Comparison of ENCODE assay signal across 10 cellular contexts in the genomic region with DNA sequence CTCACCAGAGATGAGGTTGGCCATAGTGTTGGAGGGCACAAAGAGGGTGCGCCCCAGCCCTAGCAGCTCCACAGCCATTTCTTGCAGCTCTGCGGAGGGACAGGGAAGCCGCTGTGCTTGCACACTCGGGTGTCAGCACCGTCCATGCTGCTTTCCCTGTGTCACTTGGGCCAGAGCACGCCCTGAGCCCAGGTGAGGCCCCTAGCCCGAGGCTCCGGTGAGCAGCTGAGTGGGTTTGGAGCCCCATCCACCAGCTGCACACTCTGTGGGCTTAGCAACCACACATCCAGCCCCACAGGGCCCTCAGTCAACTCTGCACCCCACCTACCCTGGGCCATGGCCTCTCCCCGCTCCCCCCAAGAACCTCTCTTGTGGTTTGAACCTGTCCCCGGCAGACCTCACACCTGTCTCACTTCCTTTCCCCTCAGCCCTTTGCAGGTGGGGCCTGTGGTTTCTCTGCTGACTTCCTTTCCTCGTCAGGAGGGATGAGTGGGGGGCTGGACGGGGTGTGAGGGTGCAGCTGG.
DNase-seq lines count a peak whose midpoint lies in the region; ATAC-seq and TF ChIP-seq lines count a peak whose summit lies in the region.
"Had no signal": no experiment of that assay in that cellular context is flagged by ENCODE, and none has a peak within 500 bp of the region (broad histone marks: within the 10 kb centered on the region; RNA-seq: fewer than 3 reads in every experiment).

No MANE protein-coding gene starts in this region.

- no peak for TF ChIP-seq CTCF in KMS-11 (conservative IDR thresholded peaks at IDR 0.05; ENCODE audit: low read depth, low read length)

- H3K4me1 ChIP-seq in KMS-11 (ENCODE audit: low read depth, poor library complexity, severe bottlenecking) = peaks cover 65% of the 10 kb centered on the region

- no peaks in the 10 kb centered on the region for H3K27me3 ChIP-seq in KMS-11 (ENCODE audit: insufficient read depth, low read depth)
- H3K27me3 ChIP-seq: SJCRH30 had no signal

- H3K36me3 Mint-ChIP-seq in stimulated activated effector memory CD8-positive, alpha-beta T cell treated with anti-CD3 and anti-CD28 coated beads, Interleukin-12 subunit alpha, Interleukin-12 subunit beta, amount 100 ng/mL, for 72 hours = no peaks in the 10 kb centered on the region
- H3K36me3 Mint-ChIP-seq: brain had no signal

- peaks cover 43% of the 10 kb centered on the region for H3K4me1 Mint-ChIP-seq in stimulated activated effector memory CD8-positive, alpha-beta T cell treated with anti-CD3 and anti-CD28 coated beads, Interleukin-12 subunit alpha, Interleukin-12 subunit beta, amount 100 ng/mL, for 72 hours

- no peaks in the 10 kb centered on the region for H4K20me1 ChIP-seq in KMS-11 (ENCODE audit: insufficient read depth)

- no peaks in the 10 kb centered on the region for H3K9me3 Mint-ChIP-seq in stimulated activated effector memory CD8-positive, alpha-beta T cell treated with anti-CD3 and anti-CD28 coated beads, Interleukin-12 subunit alpha, Interleukin-12 subunit beta, amount 100 ng/mL, for 72 hours

- peak overlapping the region; percentile 75 for H3K4me3 Mint-ChIP-seq in stimulated activated effector memory CD8-positive, alpha-beta T cell treated with anti-CD3 and anti-CD28 coated beads, Interleukin-12 subunit alpha, Interleukin-12 subunit beta, amount 100 ng/mL, for 72 hours

- H3K9ac ChIP-seq in KMS-11 = no peak overlapping the region

- H3K4me3 ChIP-seq in KMS-11 (IDR thresholded peaks at IDR 0.05; ENCODE audit: insufficient read depth, low read depth, low read length) = no peak overlapping the region
- H3K4me3 ChIP-seq: SJCRH30 had no signal

- peak overlapping the region; percentile 38; the same call in 1 of the 2 replicates for H3K27ac ChIP-seq in KMS-11
- H3K27ac ChIP-seq: SJCRH30 had no signal

- no peaks in the 10 kb centered on the region for H3K79me2 ChIP-seq in KMS-11 (ENCODE audit: insufficient read depth, low read depth)

- peak; percentile 3 for ATAC-seq in stimulated activated effector memory CD8-positive, alpha-beta T cell treated with anti-CD3 and anti-CD28 coated beads, Interleukin-12 subunit alpha, Interleukin-12 subunit beta, amount 100 ng/mL, for 72 hours
- ATAC-seq in GM21367 (IDR thresholded peaks at IDR 0.05; ENCODE audit: unreplicated experiment) = no peak
- no peak for ATAC-seq in GM21576 (IDR thresholded peaks at IDR 0.05; ENCODE audit: unreplicated experiment)

- H2AFZ ChIP-seq in KMS-11 (ENCODE audit: low read depth) = no peak overlapping the region

- H3K4me2 ChIP-seq in KMS-11 = peak overlapping the region; percentile 85

- H3K27ac Mint-ChIP-seq in stimulated activated effector memory CD8-positive, alpha-beta T cell treated with anti-CD3 and anti-CD28 coated beads, Interleukin-12 subunit alpha, Interleukin-12 subunit beta, amount 100 ng/mL, for 72 hours = peak overlapping the region; percentile 75

- peak; percentile 54 to 60 for DNase-seq in activated CD4-positive, alpha-beta T cell treated with anti-CD3 and anti-CD28 coated beads for 4 hours
- peak; percentile 95 for DNase-seq in central memory CD4-positive, alpha-beta T cell
- DNase-seq in stimulated activated effector memory CD8-positive, alpha-beta T cell treated with anti-CD3 and anti-CD28 coated beads, Interleukin-12 subunit alpha, Interleukin-12 subunit beta, amount 100 ng/mL, for 72 hours (ENCODE audit: low spot score in 2 of 2) = no peak
- DNase-seq in NCI-H1048 (lab: John Stamatoyannopoulos, UW) = no peak
- DNase-seq: Kasumi-1 had no signal

- no peaks in the 10 kb centered on the region for H3K36me3 ChIP-seq in KMS-11 (ENCODE audit: insufficient read depth)
- H3K36me3 ChIP-seq: SJCRH30 had no signal

Comparison
In these comparisons a context has a peak if more than half of its experiments do, and no peak if none do; other contexts are left out.
1. DNase-seq: peak in activated CD4-positive, alpha-beta T cell treated with anti-CD3 and anti-CD28 coated beads for 4 hours (2 of 2) and central memory CD4-positive, alpha-beta T cell (single experiment); none in stimulated activated effector memory CD8-positive, alpha-beta T cell treated with anti-CD3 and anti-CD28 coated beads, Interleukin-12 subunit alpha, Interleukin-12 subunit beta, amount 100 ng/mL, for 72 hours (0 of 2) and NCI-H1048 (single experiment).